39 cellular contexts compared by ENCODE assay signal in the genomic region with DNA sequence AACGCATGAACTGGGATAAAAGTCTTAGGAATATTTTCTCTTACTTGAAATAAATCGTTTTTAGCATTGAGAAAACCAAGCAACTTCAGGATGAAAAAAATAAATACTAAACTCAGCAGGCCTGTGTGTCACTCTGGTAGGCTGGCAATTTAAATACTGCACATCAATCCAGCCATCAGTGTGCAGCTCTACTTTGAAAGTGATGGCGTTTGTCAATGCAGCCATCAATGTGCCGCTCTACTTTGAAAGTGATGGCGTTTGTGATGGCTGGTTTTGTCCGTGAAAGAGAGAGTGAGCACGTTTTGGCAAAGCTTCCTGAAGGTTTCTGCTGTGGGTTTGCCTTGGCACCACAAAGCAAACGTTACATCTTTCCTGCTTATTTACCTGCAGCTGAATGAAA.
"Had no signal": no experiment of that assay in that cellular context is flagged by ENCODE, and none has a peak within 500 bp of the region (broad histone marks: within the 10 kb centered on the region; RNA-seq: fewer than 3 reads in every experiment).

No MANE protein-coding gene starts in this region.

- H3K27ac ChIP-seq: adrenal gland, ascending aorta, body of pancreas, brain microvascular endothelial cell, breast epithelium, cardiac muscle cell had no signal

- H3K4me3 ChIP-seq: adrenal gland, ascending aorta, body of pancreas, breast epithelium, cardiac muscle cell had no signal

- H3K4me1 ChIP-seq: adrenal gland, ascending aorta, body of pancreas, breast epithelium had no signal

- H3K4me3 Mint-ChIP-seq: activated naive CD4-positive, alpha-beta T cell treated with anti-CD3 and anti-CD28 coated beads for 36 hours; activated naive CD4-positive, alpha-beta T cell treated with anti-CD3 and anti-CD28 coated beads, Interleukin-2, amount 10 ng/mL, durations not matched to agents 7 days and 5 days; activated naive CD4-positive, alpha-beta T cell treated with anti-CD3 and anti-CD28 coated beads, Interleukin-2, amount 50 U/mL, for 24 hours; activated naive CD8-positive, alpha-beta T cell; activated naive CD8-positive, alpha-beta T cell treated with anti-CD3 and anti-CD28 coated beads for 36 hours; activated naive CD8-positive, alpha-beta T cell treated with anti-CD3 and anti-CD28 coated beads, Interleukin-2, amount 10 ng/mL, durations not matched to agents 7 days and 5 days; activated naive CD8-positive, alpha-beta T cell treated with anti-CD3 and anti-CD28 coated beads, Interleukin-2, amount 50 U/mL, for 24 hours; activated T-cell treated with anti-CD3 and anti-CD28 coated beads, Interleukin-2, amount 50 U/mL, for 24 hours; activated T-cell treated with anti-CD3 and anti-CD28 coated beads, Interleukin-2, amount 50 U/mL, for 4 hours; activated T-cell treated with anti-CD3 and anti-CD28 coated beads, Interleukin-2, amount 50 U/mL, for 72 hours; activated T-helper 1 cell treated with anti-CD3 and anti-CD28 coated beads, Interleukin-12 subunit alpha, Interleukin-12 subunit beta, Interleukin-2, Interleukin-4 antibody, amounts not matched to agents 30 ng/mL and 10 ng/mL and 1 ng/mL, durations not matched to agents 14 hours and 24 hours and 36 hours; activated T-helper 17 cell treated with anti-CD3 and anti-CD28 coated beads, Interleukin-2, amount 50 U/mL, for 72 hours; brain; central memory CD8-positive, alpha-beta T cell had no signal

- H3K36me3 Mint-ChIP-seq: activated naive CD4-positive, alpha-beta T cell treated with anti-CD3 and anti-CD28 coated beads, Interleukin-2, amount 10 ng/mL, durations not matched to agents 7 days and 5 days; activated naive CD4-positive, alpha-beta T cell treated with anti-CD3 and anti-CD28 coated beads, Interleukin-2, amount 50 U/mL, for 24 hours; activated naive CD8-positive, alpha-beta T cell; activated naive CD8-positive, alpha-beta T cell treated with anti-CD3 and anti-CD28 coated beads for 36 hours; activated naive CD8-positive, alpha-beta T cell treated with anti-CD3 and anti-CD28 coated beads, Interleukin-2, amount 10 ng/mL, durations not matched to agents 7 days and 5 days; brain had no signal

- H3K9me3 ChIP-seq: adrenal gland, ascending aorta, body of pancreas had no signal

- DNase-seq: activated effector memory CD4-positive, alpha-beta T cell treated with anti-CD3 and anti-CD28 coated beads, Interleukin-2, amount 50 U/mL, for 16 hours; activated effector memory CD4-positive, alpha-beta T cell treated with Interleukin-2 at 50 U/mL for 16 hours; activated gamma-delta T cell; activated gamma-delta T cell treated with Interleukin-2 at 50 U/mL for 16 hours; activated naive CD4-positive, alpha-beta T cell; activated naive CD4-positive, alpha-beta T cell treated with anti-CD3 and anti-CD28 coated beads for 36 hours; activated naive CD4-positive, alpha-beta T cell treated with anti-CD3 and anti-CD28 coated beads, Interleukin-2, amount 10 ng/mL, durations not matched to agents 7 days and 5 days; activated naive CD4-positive, alpha-beta T cell treated with anti-CD3 and anti-CD28 coated beads, Interleukin-2, amount 50 U/mL, for 16 hours; activated naive CD4-positive, alpha-beta T cell treated with Interleukin-2 at 50 U/mL for 16 hours; activated naive CD8-positive, alpha-beta T cell treated with anti-CD3 and anti-CD28 coated beads for 36 hours; activated naive CD8-positive, alpha-beta T cell treated with anti-CD3 and anti-CD28 coated beads, Interleukin-2, amount 10 ng/mL, durations not matched to agents 7 days and 5 days; activated naive CD8-positive, alpha-beta T cell treated with anti-CD3 and anti-CD28 coated beads, Interleukin-2, amount 50 U/mL, for 24 hours; activated T-cell treated with anti-CD3 and anti-CD28 coated beads for 4 hours; activated T-cell treated with anti-CD3 and anti-CD28 coated beads, Interleukin-2, amount 50 U/mL, for 1 hour; activated T-cell treated with anti-CD3 and anti-CD28 coated beads, Interleukin-2, amount 50 U/mL, for 24 hours; activated T-cell treated with anti-CD3 and anti-CD28 coated beads, Interleukin-2, amount 50 U/mL, for 4 hours; activated T-cell treated with anti-CD3 and anti-CD28 coated beads, Interleukin-2, amount 50 U/mL, for 48 hours; activated T-cell treated with anti-CD3 and anti-CD28 coated beads, Interleukin-2, amount 50 U/mL, for 72 hours; adrenal gland; amniotic stem cell; amygdala; anterior cingulate cortex; aorta; body of pancreas; brain microvascular endothelial cell; caudate nucleus; central memory CD4-positive, alpha-beta T cell; cerebellar nuclear complex had no signal

- H3K27ac Mint-ChIP-seq: activated naive CD4-positive, alpha-beta T cell treated with anti-CD3 and anti-CD28 coated beads for 36 hours; activated naive CD4-positive, alpha-beta T cell treated with anti-CD3 and anti-CD28 coated beads, Interleukin-2, amount 10 ng/mL, durations not matched to agents 7 days and 5 days; activated naive CD4-positive, alpha-beta T cell treated with anti-CD3 and anti-CD28 coated beads, Interleukin-2, amount 50 U/mL, for 24 hours; activated naive CD4-positive, alpha-beta T cell treated with anti-CD3 and anti-CD28 coated beads, Interleukin-2, amount 50 U/mL, for 72 hours; activated naive CD8-positive, alpha-beta T cell; activated naive CD8-positive, alpha-beta T cell treated with anti-CD3 and anti-CD28 coated beads for 36 hours; activated naive CD8-positive, alpha-beta T cell treated with anti-CD3 and anti-CD28 coated beads, Interleukin-2, amount 10 ng/mL, durations not matched to agents 7 days and 5 days; activated naive CD8-positive, alpha-beta T cell treated with anti-CD3 and anti-CD28 coated beads, Interleukin-2, amount 50 U/mL, for 24 hours; activated T-cell treated with anti-CD3 and anti-CD28 coated beads, Interleukin-2, amount 50 U/mL, for 24 hours; activated T-cell treated with anti-CD3 and anti-CD28 coated beads, Interleukin-2, amount 50 U/mL, for 72 hours; activated T-helper 1 cell treated with anti-CD3 and anti-CD28 coated beads, Interleukin-12 subunit alpha, Interleukin-12 subunit beta, Interleukin-2, Interleukin-4 antibody, amounts not matched to agents 30 ng/mL and 10 ng/mL and 1 ng/mL, durations not matched to agents 14 hours and 24 hours and 36 hours; activated T-helper 17 cell treated with anti-CD3 and anti-CD28 coated beads, Interleukin-2, amount 50 U/mL, for 72 hours; activated T-helper 2 cell treated with anti-CD3 and anti-CD28 coated beads, Interferon-gamma antibody, Interleukin-2, Interleukin-4, amounts not matched to agents 10 μg/mL and 5 μg/mL and 100 μg/mL, durations not matched to agents 14 hours and 24 hours and 36 hours; brain had no signal

- H3K36me3 ChIP-seq: adrenal gland, ascending aorta, brain microvascular endothelial cell, breast epithelium, cardiac muscle cell had no signal

- H3K4me1 Mint-ChIP-seq: activated naive CD4-positive, alpha-beta T cell treated with anti-CD3 and anti-CD28 coated beads, Interleukin-2, amount 10 ng/mL, durations not matched to agents 7 days and 5 days; activated naive CD4-positive, alpha-beta T cell treated with anti-CD3 and anti-CD28 coated beads, Interleukin-2, amount 50 U/mL, for 24 hours; activated naive CD8-positive, alpha-beta T cell treated with anti-CD3 and anti-CD28 coated beads for 36 hours; activated naive CD8-positive, alpha-beta T cell treated with anti-CD3 and anti-CD28 coated beads, Interleukin-2, amount 10 ng/mL, durations not matched to agents 7 days and 5 days; activated naive CD8-positive, alpha-beta T cell treated with anti-CD3 and anti-CD28 coated beads, Interleukin-2, amount 50 U/mL, for 24 hours; activated T-helper 17 cell treated with anti-CD3 and anti-CD28 coated beads, Interleukin-2, amount 50 U/mL, for 72 hours; brain; central memory CD8-positive, alpha-beta T cell had no signal

- H3K27me3 Mint-ChIP-seq: activated naive CD4-positive, alpha-beta T cell treated with anti-CD3 and anti-CD28 coated beads, Interleukin-2, amount 10 ng/mL, durations not matched to agents 7 days and 5 days; activated naive CD4-positive, alpha-beta T cell treated with anti-CD3 and anti-CD28 coated beads, Interleukin-2, amount 50 U/mL, for 24 hours; activated naive CD8-positive, alpha-beta T cell treated with anti-CD3 and anti-CD28 coated beads, Interleukin-2, amount 10 ng/mL, durations not matched to agents 7 days and 5 days; activated naive CD8-positive, alpha-beta T cell treated with anti-CD3 and anti-CD28 coated beads, Interleukin-2, amount 50 U/mL, for 24 hours; activated T-helper 17 cell treated with anti-CD3 and anti-CD28 coated beads, Interleukin-2, amount 50 U/mL, for 72 hours; brain had no signal

- ATAC-seq: activated naive CD4-positive, alpha-beta T cell treated with anti-CD3 and anti-CD28 coated beads, Interleukin-2, amount 50 U/mL, for 72 hours; activated naive CD8-positive, alpha-beta T cell treated with anti-CD3 and anti-CD28 coated beads, Interleukin-2, amount 50 U/mL, for 24 hours; activated T-cell treated with anti-CD3 and anti-CD28 coated beads, Interleukin-2, amount 50 U/mL, for 4 hours; activated T-cell treated with anti-CD3 and anti-CD28 coated beads, Interleukin-2, amount 50 U/mL, for 72 hours; activated T-helper 17 cell treated with anti-CD3 and anti-CD28 coated beads, Interleukin-2, amount 50 U/mL, for 72 hours; body of pancreas had no signal

- H3K27me3 ChIP-seq: adrenal gland, ascending aorta, body of pancreas, brain microvascular endothelial cell, breast epithelium, cardiac muscle cell had no signal
